ENCODE assay signal across 9 cellular contexts in genomic region chr7:131633342-131633843, GRCh38.
A peak's percentile ranks its signal among the peaks of the same experiment; 100 is the strongest.
DNase-seq lines count a peak whose midpoint lies in the region; FAIRE-seq and TF ChIP-seq lines count a peak whose summit lies in the region.
"Had no signal": no experiment of that assay in that cellular context is flagged by ENCODE, and none has a peak within 500 bp of the region (broad histone marks: within the 10 kb centered on the region; RNA-seq: fewer than 3 reads in every experiment).

No MANE protein-coding gene starts in this region.

- intact Hi-C loops in spleen (cut with DNase I; ENCODE audit: low total_unique reads) = no loop called here
- intact Hi-C loops in prostate gland (cut with DNase I) = no loop called here
- intact Hi-C loops in dorsolateral prefrontal cortex (cut with DNase I) = no loop called here

- FAIRE-seq in H54 (lab: Jason Lieb, UNC) = no peak

- WGBS in spleen, 5 donors = 38 to 49% (median 38%) methylated on average over 7 of the region's 7 CpGs
- 77% methylated on average over 7 of the region's 7 CpGs for WGBS in prostate gland

- H3K36me3 ChIP-seq in adipocyte (ENCODE audit: control insufficient read depth, insufficient read depth, low read length, severe bottlenecking) = no peaks in the 10 kb centered on the region
- H3K36me3 ChIP-seq in cardiac muscle cell = no peaks in the 10 kb centered on the region
- H3K36me3 ChIP-seq in spleen = no peaks in the 10 kb centered on the region
- no peaks in the 10 kb centered on the region for H3K36me3 ChIP-seq in prostate gland

- TF ChIP-seq CTCF in cardiac muscle cell (IDR thresholded peaks at IDR 0.05; ENCODE audit: low read depth, low read length) (no peak), spleen (IDR thresholded peaks at IDR 0.05 in 8 of 11, conservative IDR thresholded peaks at IDR 0.05 in 3 of 11) (no peak), prostate gland (IDR thresholded peaks at IDR 0.05) (no peak), dorsolateral prefrontal cortex (IDR thresholded peaks at IDR 0.05 in 54 of 56, conservative IDR thresholded peaks at IDR 0.05 in 2 of 56; ENCODE audit: low read depth in 1 of 56, partially characterized antibody in 56 of 56) (no peak)

- H3K27ac ChIP-seq in cardiac muscle cell = peak overlapping the region; percentile 14
- H3K27ac ChIP-seq in spleen = peak overlapping the region in 5 of 8 donors; percentile 24 to 58 (median 49)
- H3K27ac ChIP-seq in prostate gland = no peak overlapping the region
- no peak overlapping the region for H3K27ac ChIP-seq in dorsolateral prefrontal cortex

- no peak overlapping the region for H3K4me3 ChIP-seq in adipocyte (ENCODE audit: low read length)
- no peak overlapping the region for H3K4me3 ChIP-seq in cardiac muscle cell
- no peak overlapping the region for H3K4me3 ChIP-seq in spleen
- H3K4me3 ChIP-seq in prostate gland = no peak overlapping the region
- no peak overlapping the region for H3K4me3 ChIP-seq in dorsolateral prefrontal cortex

- no peaks in the 10 kb centered on the region for H3K27me3 ChIP-seq in adipocyte (replicated peaks; ENCODE audit: control insufficient read depth, insufficient read depth, low read length)
- no peaks in the 10 kb centered on the region for H3K27me3 ChIP-seq in cardiac muscle cell
- H3K27me3 ChIP-seq in spleen (replicated peaks in 1 of 7) = peaks cover 0 to 9% (median 0%) of the 10 kb centered on the region in 7 donors
- no peaks in the 10 kb centered on the region for H3K27me3 ChIP-seq in prostate gland (replicated peaks; ENCODE audit: insufficient read depth)
- no peaks in the 10 kb centered on the region for H3K27me3 ChIP-seq in dorsolateral prefrontal cortex

- H3K4me1 ChIP-seq in adipocyte (ENCODE audit: control insufficient read depth, insufficient read depth, low read length) = peaks cover 28% of the 10 kb centered on the region
- H3K4me1 ChIP-seq in cardiac muscle cell (ENCODE audit: low read depth) = peaks cover 15% of the 10 kb centered on the region
- H3K4me1 ChIP-seq in spleen = peaks cover 0 to 23% (median 8%) of the 10 kb centered on the region in 6 donors
- no peaks in the 10 kb centered on the region for H3K4me1 ChIP-seq in prostate gland (replicated peaks)

- TF ChIP-seq POLR2A in H54 (IDR thresholded peaks at IDR 0.05; ENCODE audit: low read depth, low read length) = no peak
- TF ChIP-seq POLR2A in spleen (IDR thresholded peaks at IDR 0.05) = no peak
- TF ChIP-seq POLR2A in prostate gland (IDR thresholded peaks at IDR 0.05) = no peak

- DNase-seq in H54 (ENCODE audit: insufficient read length, low spot score) (peak; percentile 76), adipocyte (ENCODE audit: low read depth) (peak; percentile 29), cardiac muscle cell (ENCODE audit: low read depth in 1 of 2, low spot score in 1 of 2) (peak in 1 of 2 donors; percentile 60), spleen (no peak), NCI-H2227 (lab: John Stamatoyannopoulos, UW; ENCODE audit: unreplicated experiment) (no peak), prostate gland (ENCODE audit: low spot score) (no peak), dorsolateral prefrontal cortex (no peak)
- no peak for DNase-seq in NK-92 treated with Interleukin-12 subunit alpha and Interleukin-12 subunit beta, amount 100 ng/mL, for 24 hours (lab: John Stamatoyannopoulos, UW)
- DNase-seq: activated CD8-positive, alpha-beta T cell treated with anti-CD3 and anti-CD28 coated beads for 36 hours had no signal

- no peaks in the 10 kb centered on the region for H3K9me3 ChIP-seq in adipocyte (ENCODE audit: control insufficient read depth, low read length)
- no peaks in the 10 kb centered on the region for H3K9me3 ChIP-seq in cardiac muscle cell (ENCODE audit: low read depth)
- H3K9me3 ChIP-seq in spleen = no peaks in the 10 kb centered on the region
- no peaks in the 10 kb centered on the region for H3K9me3 ChIP-seq in prostate gland

- H3K9ac ChIP-seq in adipocyte (ENCODE audit: low read length) = peak overlapping the region; percentile 59

Comparison
In these comparisons a context has a peak if more than half of its experiments do, and no peak if none do; other contexts are left out.
1. DNase-seq: peak in H54 (single experiment) and adipocyte (single experiment); none in spleen (single experiment), NK-92 treated with Interleukin-12 subunit alpha and Interleukin-12 subunit beta, amount 100 ng/mL, for 24 hours (single experiment), NCI-H2227 (single experiment), prostate gland (single experiment) and dorsolateral prefrontal cortex (0 of 10).
2. H3K27ac ChIP-seq: peak in cardiac muscle cell (single experiment) and spleen (5 of 8); none in prostate gland (0 of 2) and dorsolateral prefrontal cortex (0 of 59).